26 cellular contexts compared by ENCODE assay signal in genomic region chr11:134700101-134700640, GRCh38.
A peak's percentile ranks its signal among the peaks of the same experiment; 100 is the strongest.
DNase-seq lines count a peak whose midpoint lies in the region; ATAC-seq, FAIRE-seq and TF ChIP-seq lines count a peak whose summit lies in the region.
"Had no signal": no experiment of that assay in that cellular context is flagged by ENCODE, and none has a peak within 500 bp of the region (broad histone marks: within the 10 kb centered on the region; RNA-seq: fewer than 3 reads in every experiment).

No MANE protein-coding gene starts in this region.

- H3K27me3 Mint-ChIP-seq in activated T-helper 17 cell treated with anti-CD3 and anti-CD28 coated beads, Interleukin-2, amount 50 U/mL, for 72 hours: peaks cover 14% of the 10 kb centered on the region

- H3K4me1 ChIP-seq in HEK293 (ENCODE audit: control insufficient read depth, insufficient read depth, low read length): no peaks in the 10 kb centered on the region
- H3K4me1 ChIP-seq: BE2C, BLaER1 had no signal

- TF ChIP-seq CTCF in HEK293 (tag by site-specific recombination; IDR thresholded peaks at IDR 0.05): no peak

- H3K4me1 Mint-ChIP-seq in activated T-helper 17 cell treated with anti-CD3 and anti-CD28 coated beads, Interleukin-2, amount 50 U/mL, for 72 hours: no peaks in the 10 kb centered on the region
- H3K4me1 Mint-ChIP-seq: CD14-positive monocyte; CD4-positive, alpha-beta memory T cell; CD4-positive, CD25-positive, alpha-beta regulatory T cell; CD8-positive, alpha-beta memory T cell had no signal

- POLR2A ChIA-PET in HEK293 (lab: Yijun Ruan, JAX): interaction anchor here (0.7 kb wide), 1 partner anchor 10 kb away, joined by 3 read pairs; no protein-coding TSS in a partner anchor

- no peaks in the 10 kb centered on the region for H3K36me3 ChIP-seq in HEK293 (ENCODE audit: control insufficient read depth in 2 of 2, insufficient read depth in 1 of 2, low read length in 2 of 2)
- H3K36me3 ChIP-seq: BE2C, BLaER1 had no signal

- DNase-seq in H4 (ENCODE audit: low spot score) (peak; percentile 19), SW480 (ENCODE audit: low spot score) (peak; percentile 15), GM12892 (ENCODE audit: insufficient read length) (no peak), NCI-H2171 treated with DMSO at 0.1 percent for 48 hours (lab: John Stamatoyannopoulos, UW) (no peak)
- DNase-seq: 8988T; ACHN; BE2C; C1 segment of cervical spinal cord; CD4-positive, alpha-beta memory T cell; CD4-positive, CD25-positive, alpha-beta regulatory T cell; CD8-positive, alpha-beta memory T cell; COR-L47; DMS 273 treated with DMSO at 0.1 percent for 48 hours; DMS153; DMS53; DMS79; DND-41; EL; GDM1 had no signal

- TF ChIP-seq POLR2A in GM12892 (IDR thresholded peaks at IDR 0.05; ENCODE audit: low read depth, low read length): no peak

- ATAC-seq in activated T-helper 17 cell treated with anti-CD3 and anti-CD28 coated beads, Interleukin-2, amount 50 U/mL, for 72 hours (replicated peaks): no peak
- ATAC-seq: GM12878 had no signal

- H3K4me3 ChIP-seq in HEK293 (ENCODE audit: low read depth, low read length): no peak overlapping the region
- H3K4me3 ChIP-seq: BLaER1, GM12878 had no signal

- no peak overlapping the region for H3K27ac Mint-ChIP-seq in activated T-helper 17 cell treated with anti-CD3 and anti-CD28 coated beads, Interleukin-2, amount 50 U/mL, for 72 hours
- H3K27ac Mint-ChIP-seq: CD4-positive, alpha-beta memory T cell; CD4-positive, CD25-positive, alpha-beta regulatory T cell; CD8-positive, alpha-beta memory T cell had no signal

- CTCF ChIA-PET in HEK293 (lab: Yijun Ruan, JAX): interaction anchor here (0.5 to 0.8 kb wide), 3 partner anchors 86 to 812 kb away, joined by 3 to 4 read pairs (median 3); no protein-coding TSS in a partner anchor

- H3K36me3 Mint-ChIP-seq in activated T-helper 17 cell treated with anti-CD3 and anti-CD28 coated beads, Interleukin-2, amount 50 U/mL, for 72 hours (ENCODE audit: low read depth): no peaks in the 10 kb centered on the region
- H3K36me3 Mint-ChIP-seq: CD14-positive monocyte; CD4-positive, alpha-beta memory T cell; CD4-positive, CD25-positive, alpha-beta regulatory T cell; CD8-positive, alpha-beta memory T cell had no signal

- H3K9me3 Mint-ChIP-seq in activated T-helper 17 cell treated with anti-CD3 and anti-CD28 coated beads, Interleukin-2, amount 50 U/mL, for 72 hours: no peaks in the 10 kb centered on the region
- H3K9me3 Mint-ChIP-seq: CD4-positive, alpha-beta memory T cell; CD8-positive, alpha-beta memory T cell had no signal

- H3K4me3 Mint-ChIP-seq in activated T-helper 17 cell treated with anti-CD3 and anti-CD28 coated beads, Interleukin-2, amount 50 U/mL, for 72 hours: no peak overlapping the region
- H3K4me3 Mint-ChIP-seq: CD14-positive monocyte; CD4-positive, alpha-beta memory T cell; CD4-positive, CD25-positive, alpha-beta regulatory T cell; CD8-positive, alpha-beta memory T cell had no signal

- no peak overlapping the region for H3K27ac ChIP-seq in HEK293 (ENCODE audit: extremely low read depth, low read depth, low read length)
- H3K27ac ChIP-seq: BLaER1 had no signal

- no peak for FAIRE-seq in GM12892 (lab: Jason Lieb, UNC)
- FAIRE-seq: A204.1, GM12878, GM19239 had no signal

- H3K9me3 ChIP-seq in HEK293 (ENCODE audit: control insufficient read depth, insufficient read depth, low read depth, low read length): no peaks in the 10 kb centered on the region
- H3K9me3 ChIP-seq: BE2C, BLaER1 had no signal

TF ChIP-seq in HEK293, 187 proteins besides CTCF, POLR2A, EP300 and RAD21:
- TF ChIP-seq ZNF623 (tag by site-specific recombination; IDR thresholded peaks at IDR 0.05) (peak; percentile 48), ZFP41 (tag by site-specific recombination; IDR thresholded peaks at IDR 0.05; ENCODE audit: borderline replicate concordance) (no peak)

Comparison
In these comparisons a context has a peak if more than half of its experiments do, and no peak if none do; other contexts are left out.
1. DNase-seq: peak in H4 (single experiment) and SW480 (single experiment); none in GM12892 (single experiment) and NCI-H2171 treated with DMSO at 0.1 percent for 48 hours (single experiment).